In genomic region chr6:121760640-121761213, GRCh38 we compare ENCODE assay signal across 17 cellular contexts.
"Had no signal": no experiment of that assay in that cellular context is flagged by ENCODE, and none has a peak within 500 bp of the region (broad histone marks: within the 10 kb centered on the region; RNA-seq: fewer than 3 reads in every experiment).

No MANE protein-coding gene starts in this region.

- FAIRE-seq: frontal cortex, urothelium cell line had no signal

- H3K4me1 ChIP-seq: parathyroid adenoma, sigmoid colon, tibial nerve had no signal

- H3K27ac ChIP-seq: cardiac muscle cell, epithelial cell of prostate, parathyroid adenoma, sigmoid colon, tibial nerve, VCaP had no signal

- H3K9ac ChIP-seq: parathyroid adenoma had no signal

- DNase-seq: activated CD4-positive, alpha-beta T cell treated with anti-CD3 and anti-CD28 coated beads for 1 hour; activated CD4-positive, alpha-beta T cell treated with anti-CD3 and anti-CD28 coated beads, Interleukin-2, amount 50 U/mL, for 4 hours; activated gamma-delta T cell treated with Interleukin-2 at 50 U/mL for 16 hours; amniotic stem cell; head of caudate nucleus; naive thymus-derived CD8-positive, alpha-beta T cell; sigmoid colon; stimulated activated naive CD4-positive, alpha-beta T cell treated with Interleukin-2 at 50 U/mL for 16 hours had no signal

- H3K27me3 ChIP-seq: cardiac muscle cell, sigmoid colon, tibial nerve had no signal

- H2AFZ ChIP-seq: parathyroid adenoma had no signal

- H3K27ac Mint-ChIP-seq: activated naive CD8-positive, alpha-beta T cell; naive thymus-derived CD8-positive, alpha-beta T cell; T-helper 1 cell treated with Interleukin-12 subunit alpha and Interleukin-12 subunit beta and Interleukin-4 antibody, amounts not matched to agents 30 μg/mL and 1 μg/mL, for 36 hours had no signal

- ATAC-seq: naive thymus-derived CD8-positive, alpha-beta T cell had no signal

- H3K79me2 ChIP-seq: parathyroid adenoma had no signal

- H3K27me3 Mint-ChIP-seq: activated naive CD8-positive, alpha-beta T cell; naive thymus-derived CD8-positive, alpha-beta T cell had no signal

- H3K9me3 ChIP-seq: sigmoid colon had no signal

- H3K4me3 ChIP-seq: cardiac muscle cell, sigmoid colon, tibial nerve had no signal

- H3K4me3 Mint-ChIP-seq: activated naive CD8-positive, alpha-beta T cell; naive thymus-derived CD8-positive, alpha-beta T cell; T-helper 1 cell treated with Interleukin-12 subunit alpha and Interleukin-12 subunit beta and Interleukin-4 antibody, amounts not matched to agents 30 μg/mL and 1 μg/mL, for 36 hours had no signal

- H3K36me3 ChIP-seq: cardiac muscle cell, sigmoid colon, tibial nerve had no signal
